Comparison of ENCODE assay signal across 12 cellular contexts in the genomic region with DNA sequence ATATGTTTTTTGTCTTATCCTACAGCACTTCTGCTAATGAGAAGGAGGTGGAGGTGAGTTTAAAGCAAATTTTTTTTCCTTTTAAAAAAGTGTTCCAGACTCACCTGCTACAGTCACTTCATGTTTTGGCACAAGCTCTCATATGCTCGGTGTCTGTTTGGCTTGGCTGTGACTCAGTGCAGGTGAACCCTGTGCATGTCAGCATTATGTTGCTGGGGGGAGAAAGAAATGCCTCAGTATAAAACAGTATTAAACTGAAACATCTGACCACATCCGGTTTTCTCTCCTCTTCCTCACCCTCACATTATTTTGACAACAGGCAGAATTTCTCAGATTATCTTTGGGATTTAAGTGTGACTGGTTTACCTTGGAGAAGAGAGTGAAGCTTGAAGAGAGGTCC.
DNase-seq lines count a peak whose midpoint lies in the region; ATAC-seq, FAIRE-seq and TF ChIP-seq lines count a peak whose summit lies in the region.
"Had no signal": no experiment of that assay in that cellular context is flagged by ENCODE, and none has a peak within 500 bp of the region (broad histone marks: within the 10 kb centered on the region; RNA-seq: fewer than 3 reads in every experiment).

No MANE protein-coding gene starts in this region.

- H3K4me3 ChIP-seq in BLaER1 (no peak overlapping the region), keratinocyte (ENCODE audit: control insufficient read depth in 2 of 3, extremely low read depth in 1 of 3, insufficient read depth in 2 of 3, low read depth in 1 of 3, low read length in 3 of 3) (no peak overlapping the region)

- H3K4me1 ChIP-seq in BLaER1 (peaks cover 57% of the 10 kb centered on the region), keratinocyte (ENCODE audit: control insufficient read depth, extremely low read depth, insufficient read depth, low read length) (peaks cover 7% of the 10 kb centered on the region)

- H3K9me3 ChIP-seq in BLaER1 (no peaks in the 10 kb centered on the region), keratinocyte (ENCODE audit: control insufficient read depth, low read depth, low read length) (no peaks in the 10 kb centered on the region)

- peaks cover 73% of the 10 kb centered on the region for H3K36me3 Mint-ChIP-seq in T-helper 2 cell treated with Interferon-gamma antibody and Interleukin-4, amounts not matched to agents 5 μg/mL and 100 μg/mL, for 36 hours (ENCODE audit: low read depth)
- H3K36me3 Mint-ChIP-seq in nephron progenitor cell (ENCODE audit: low read depth), result no peaks in the 10 kb centered on the region

- H3K9me3 Mint-ChIP-seq in T-helper 2 cell treated with Interferon-gamma antibody and Interleukin-4, amounts not matched to agents 5 μg/mL and 100 μg/mL, for 36 hours, result peaks cover 13% of the 10 kb centered on the region
- H3K9me3 Mint-ChIP-seq in nephron progenitor cell, result peaks cover 19% of the 10 kb centered on the region

- no peak for TF ChIP-seq CTCF in keratinocyte (optimal IDR thresholded peaks at IDR 0.05 in 1 of 3, IDR thresholded peaks at IDR 0.05 in 1 of 3, conservative IDR thresholded peaks at IDR 0.05 in 1 of 3; ENCODE audit: extremely low read depth in 1 of 3, insufficient read depth in 2 of 3, low read length in 3 of 3)
- no peak for TF ChIP-seq CTCF in omental fat pad (IDR thresholded peaks at IDR 0.05)
- TF ChIP-seq CTCF in nephron progenitor cell (IDR thresholded peaks at IDR 0.05), result no peak

- H3K4me3 Mint-ChIP-seq in T-helper 2 cell treated with Interferon-gamma antibody and Interleukin-4, amounts not matched to agents 5 μg/mL and 100 μg/mL, for 36 hours, result no peak overlapping the region
- H3K4me3 Mint-ChIP-seq in nephron progenitor cell, result no peak overlapping the region

- H3K4me1 Mint-ChIP-seq in T-helper 2 cell treated with Interferon-gamma antibody and Interleukin-4, amounts not matched to agents 5 μg/mL and 100 μg/mL, for 36 hours (ENCODE audit: low read depth), result peaks cover 8% of the 10 kb centered on the region
- H3K4me1 Mint-ChIP-seq in nephron progenitor cell, result no peaks in the 10 kb centered on the region

- no peaks in the 10 kb centered on the region for H3K27me3 Mint-ChIP-seq in T-helper 2 cell treated with Interferon-gamma antibody and Interleukin-4, amounts not matched to agents 5 μg/mL and 100 μg/mL, for 36 hours (ENCODE audit: low read depth)
- peaks cover 3% of the 10 kb centered on the region for H3K27me3 Mint-ChIP-seq in nephron progenitor cell (ENCODE audit: low read depth, poor library complexity)

- no peaks in the 10 kb centered on the region for H3K9me1 ChIP-seq in keratinocyte (ENCODE audit: control insufficient read depth, extremely low read depth, insufficient read depth, low read length)

- peak; percentile 33 for FAIRE-seq in GM19239 (lab: Jason Lieb, UNC)
- peak; percentile 91 for FAIRE-seq in keratinocyte (lab: Jason Lieb, UNC)

- H3K27ac Mint-ChIP-seq in T-helper 2 cell treated with Interferon-gamma antibody and Interleukin-4, amounts not matched to agents 5 μg/mL and 100 μg/mL, for 36 hours, result peak overlapping the region; percentile 31
- H3K27ac Mint-ChIP-seq in nephron progenitor cell, result no peak overlapping the region

- H3K27ac ChIP-seq in BLaER1, result peak overlapping the region; percentile 45
- H3K27ac ChIP-seq in keratinocyte (ENCODE audit: control insufficient read depth, insufficient read depth, low read length), result no peak overlapping the region
- H3K27ac ChIP-seq: KMS-11 had no signal

- dilution Hi-C loops in keratinocyte (cut with MboI; ENCODE audit: extremely low pct_ligation_motif_present, low sequenced_read_pairs), result no loop called here

- H2AFZ ChIP-seq in keratinocyte (ENCODE audit: control insufficient read depth, low read length), result no peak overlapping the region

- DNase-seq in GM19239 (ENCODE audit: insufficient read length, low spot score) (no peak), keratinocyte (ENCODE audit: low read depth, low spot score) (peak; percentile 4), omental fat pad (ENCODE audit: low spot score) (no peak), nephron progenitor cell (no peak), COR-L47 (lab: John Stamatoyannopoulos, UW) (no peak)
- no peak for DNase-seq in T-helper 2 cell treated with Interferon-gamma antibody and Interleukin-4, amounts not matched to agents 5 μg/mL and 100 μg/mL, for 36 hours (ENCODE audit: low spot score)
- DNase-seq: HCEC 1CT, NCI-H2227 treated with DMSO at 0.1 percent for 48 hours had no signal

- ATAC-seq in GM18519 (IDR thresholded peaks at IDR 0.05; ENCODE audit: low FRiP score, unreplicated experiment), result no peak
- ATAC-seq in omental fat pad (ENCODE audit: low FRiP score), result no peak
- ATAC-seq: SK-N-SH treated with all-trans-retinoic acid at 6 μM for 48 hours had no signal

- H3K9ac ChIP-seq in BLaER1 (peak overlapping the region; percentile 27; the same call in 1 of the 2 replicates), keratinocyte (ENCODE audit: control insufficient read depth, extremely low read depth, insufficient read depth, low read length) (no peak overlapping the region)
- H3K9ac ChIP-seq: KMS-11 had no signal

- no peaks in the 10 kb centered on the region for H3K79me2 ChIP-seq in keratinocyte (ENCODE audit: control insufficient read depth, insufficient read depth, low read length)

- H3K4me2 ChIP-seq in BLaER1, result peak overlapping the region; percentile 23; the same call in 1 of the 2 replicates
- peak overlapping the region; percentile 8 for H3K4me2 ChIP-seq in keratinocyte (ENCODE audit: control insufficient read depth, extremely low read depth, insufficient read depth, low read depth, low read length)
- H3K4me2 ChIP-seq: KMS-11 had no signal

- H4K20me1 ChIP-seq in BLaER1 (peaks cover 100% of the 10 kb centered on the region), keratinocyte (ENCODE audit: control insufficient read depth, extremely low read depth, insufficient read depth, low read length) (no peaks in the 10 kb centered on the region)

- H3K36me3 ChIP-seq in BLaER1 (peaks cover 100% of the 10 kb centered on the region), keratinocyte (ENCODE audit: control insufficient read depth in 2 of 2, extremely low read depth in 1 of 2, insufficient read depth in 2 of 2, low read length in 2 of 2) (no peaks in the 10 kb centered on the region)

- H3K27me3 ChIP-seq in BLaER1 (no peaks in the 10 kb centered on the region), keratinocyte (ENCODE audit: control insufficient read depth, extremely low read depth, insufficient read depth, low read length) (no peaks in the 10 kb centered on the region)
